9 cellular contexts compared by ENCODE assay signal in the genomic region with DNA sequence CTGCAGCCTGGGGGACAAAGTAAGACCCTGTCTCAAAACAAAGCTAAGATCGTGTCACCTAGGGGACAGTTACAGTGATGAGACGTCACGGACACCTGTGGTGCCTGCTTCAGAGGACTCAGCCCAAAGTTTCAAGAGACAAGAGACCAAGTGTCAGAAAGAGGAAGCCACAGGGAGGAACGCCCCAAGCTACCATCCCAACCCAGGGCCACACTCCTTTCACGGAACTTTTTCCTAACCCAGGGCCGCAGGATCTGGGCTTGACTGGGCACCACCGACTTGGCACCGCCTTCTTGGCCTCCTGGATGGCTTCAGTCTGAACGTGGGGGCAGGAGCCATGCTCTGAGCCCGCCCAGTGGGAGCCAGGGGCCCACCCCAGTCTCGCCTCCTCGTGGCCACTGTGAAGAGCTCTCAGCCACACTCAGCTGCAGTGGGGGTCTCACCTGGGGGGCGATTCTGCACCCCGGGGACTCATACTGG. TPM values are rescaled to one million over a fixed set of nuclear protein-coding genes. Genes with fewer than 3 reads are reported as not detected.
A peak's percentile ranks its signal among the peaks of the same experiment; 100 is the strongest.
DNase-seq lines count a peak whose midpoint lies in the region; ATAC-seq and TF ChIP-seq lines count a peak whose summit lies in the region.
"Had no signal": no experiment of that assay in that cellular context is flagged by ENCODE, and none has a peak within 500 bp of the region (broad histone marks: within the 10 kb centered on the region; RNA-seq: fewer than 3 reads in every experiment).

No MANE protein-coding gene starts in this region.

- H3K9me3 ChIP-seq in KOPT-K1 (ENCODE audit: insufficient read depth, low read length, poor library complexity, severe bottlenecking) (no peaks in the 10 kb centered on the region), sigmoid colon (no peaks in the 10 kb centered on the region)

- H3K27ac ChIP-seq in KOPT-K1 (ENCODE audit: low read depth, low read length, poor library complexity, severe bottlenecking) (peak overlapping the region; percentile 58), sigmoid colon (peak overlapping the region; percentile 28 to 94 (median 66))

- H3K4me1 ChIP-seq in sigmoid colon: peaks cover 0 to 92% (median 85%) of the 10 kb centered on the region in 4 donors

- H3K27me3 Mint-ChIP-seq in activated naive CD8-positive, alpha-beta T cell treated with anti-CD3 and anti-CD28 coated beads, Interleukin-2, amount 50 U/mL, for 24 hours: peaks cover 2% of the 10 kb centered on the region

- intact Hi-C loops in sigmoid colon (cut with DNase I): no loop called here

- H3K4me3 Mint-ChIP-seq in activated naive CD8-positive, alpha-beta T cell treated with anti-CD3 and anti-CD28 coated beads, Interleukin-2, amount 50 U/mL, for 24 hours: peak overlapping the region; percentile 85

- DNase-seq in GM13977 (ENCODE audit: low spot score): peak; percentile 56
- DNase-seq in activated naive CD8-positive, alpha-beta T cell treated with anti-CD3 and anti-CD28 coated beads, Interleukin-2, amount 50 U/mL, for 24 hours: peak; percentile 54
- DNase-seq in sigmoid colon: no peak
- DNase-seq in nucleus accumbens (lab: John Stamatoyannopoulos, UW): no peak
- DNase-seq in NCI-H2029 (lab: John Stamatoyannopoulos, UW): no peak
- no peak for DNase-seq in iPS-NIHi7 (ENCODE audit: extremely low spot score)
- DNase-seq: head of caudate nucleus, NCI-H187 treated with DMSO at 0.1 percent for 48 hours had no signal

- H3K9me3 Mint-ChIP-seq in activated naive CD8-positive, alpha-beta T cell treated with anti-CD3 and anti-CD28 coated beads, Interleukin-2, amount 50 U/mL, for 24 hours: no peaks in the 10 kb centered on the region

- H3K27me3 ChIP-seq in sigmoid colon: no peaks in the 10 kb centered on the region

- 55 to 84% methylated on average over 14 of the region's 14 CpGs for WGBS in sigmoid colon, 2 donors

- H3K27ac Mint-ChIP-seq in activated naive CD8-positive, alpha-beta T cell treated with anti-CD3 and anti-CD28 coated beads, Interleukin-2, amount 50 U/mL, for 24 hours: peak overlapping the region; percentile 91

- no peak for TF ChIP-seq POLR2A in sigmoid colon (IDR thresholded peaks at IDR 0.05)

- ATAC-seq in activated naive CD8-positive, alpha-beta T cell treated with anti-CD3 and anti-CD28 coated beads, Interleukin-2, amount 50 U/mL, for 24 hours: no peak

- H3K36me3 Mint-ChIP-seq in activated naive CD8-positive, alpha-beta T cell treated with anti-CD3 and anti-CD28 coated beads, Interleukin-2, amount 50 U/mL, for 24 hours (ENCODE audit: low read depth): peaks cover 38% of the 10 kb centered on the region

- 0 out of 2 replicates have a peak, but pooled peaks cover under 1% of the 10 kb centered on the region for H3K36me3 ChIP-seq in KOPT-K1 (ENCODE audit: insufficient read depth, low read length)
- peaks cover 0 to 25% (median 3%) of the 10 kb centered on the region in 4 donors for H3K36me3 ChIP-seq in sigmoid colon

- TF ChIP-seq CTCF in GM13977 (IDR thresholded peaks at IDR 0.05; ENCODE audit: extremely low read depth, insufficient read depth, missing control alignments) (peak; percentile 47), sigmoid colon (IDR thresholded peaks at IDR 0.05) (no peak)

- TF ChIP-seq EP300 in sigmoid colon (IDR thresholded peaks at IDR 0.05): no peak

- in situ Hi-C loops in GM13977 (cut with MboI; ENCODE audit: low pct_unique_long_range_greater_than_20kb, low sequenced_read_pairs, unreplicated experiment): no loop called here

- no peak overlapping the region for H3K4me3 ChIP-seq in sigmoid colon

- peaks cover 72% of the 10 kb centered on the region for H3K4me1 Mint-ChIP-seq in activated naive CD8-positive, alpha-beta T cell treated with anti-CD3 and anti-CD28 coated beads, Interleukin-2, amount 50 U/mL, for 24 hours

RNA-seq across cellular contexts. Expression of gene MOB3A, which starts 8.5 kb away (rescaled TPM):
- 10 to 100 TPM; 25.7 to 65.4 (median 32.0) TPM for total RNA-seq in sigmoid colon
- 10 to 100 TPM; 14.4 to 36.1 (median 14.6) TPM for polyA plus RNA-seq in sigmoid colon

RNA-seq across cellular contexts. Expression of gene IZUMO4, which starts 9.1 kb away (rescaled TPM):
- 1 to 10 TPM; 2.3 to 6.0 (median 4.6) TPM for total RNA-seq in sigmoid colon
- 1 to 10 TPM; 2.4 to 8.5 (median 3.5) TPM for polyA plus RNA-seq in sigmoid colon

RNA-seq across cellular contexts. Expression of gene MKNK2, which starts 36.6 kb away (rescaled TPM):
- 100 to 1,000 TPM in 3 of 4 donors, 10 to 100 TPM in 1; 83.1 to 124 (median 107) TPM for total RNA-seq in sigmoid colon
- 100 to 1,000 TPM; 121 to 157 (median 129) TPM for polyA plus RNA-seq in sigmoid colon

Comparison
In these comparisons a context has a peak if more than half of its experiments do, and no peak if none do; other contexts are left out.
1. DNase-seq: peak in GM13977 (single experiment) and activated naive CD8-positive, alpha-beta T cell treated with anti-CD3 and anti-CD28 coated beads, Interleukin-2, amount 50 U/mL, for 24 hours (single experiment); none in sigmoid colon (single experiment), nucleus accumbens (0 of 56), NCI-H2029 (single experiment) and iPS-NIHi7 (single experiment).